Comparison of ENCODE assay signal across 8 cellular contexts in genomic region chr14:68268719-68269118, GRCh38.
DNase-seq lines count a peak whose midpoint lies in the region; ATAC-seq and TF ChIP-seq lines count a peak whose summit lies in the region.

No MANE protein-coding gene starts in this region.

- POLR2A ChIA-PET in activated CD8-positive, alpha-beta T cell treated with anti-CD3 and anti-CD28 coated beads for 36 hours (lab: Charles Lee) = interaction anchor here (1.0 to 1.4 kb wide), 2 partner anchors 13 to 16 kb away, joined by 3 to 4 read pairs; no protein-coding TSS in a partner anchor

- no peak for TF ChIP-seq POLR2A in gastrocnemius medialis (IDR thresholded peaks at IDR 0.05)

- peak overlapping the region; percentile 85 to 95 (median 92) for H3K27ac Mint-ChIP-seq in CD14-positive monocyte
- peak overlapping the region; percentile 74 for H3K27ac Mint-ChIP-seq in activated CD8-positive, alpha-beta T cell treated with anti-CD3 and anti-CD28 coated beads for 36 hours
- H3K27ac Mint-ChIP-seq in natural killer cell treated with Interleukin-12 subunit alpha and Interleukin-12 subunit beta and Interleukin-15 and Interleukin-18, amount 100 ng/mL, for 72 hours = peak overlapping the region; percentile 63 to 88

- in situ Hi-C loops in gastrocnemius medialis (cut with MboI; ENCODE audit: low sequenced_read_pairs in 4 of 4) = no loop called here

- no peaks in the 10 kb centered on the region for H3K9me3 ChIP-seq in gastrocnemius medialis

- peaks cover 0 to 6% (median 0%) of the 10 kb centered on the region in 3 donors for H3K27me3 Mint-ChIP-seq in CD14-positive monocyte (ENCODE audit: low read depth in 3 of 3)
- H3K27me3 Mint-ChIP-seq in activated CD8-positive, alpha-beta T cell treated with anti-CD3 and anti-CD28 coated beads for 36 hours = no peaks in the 10 kb centered on the region
- H3K27me3 Mint-ChIP-seq in natural killer cell treated with Interleukin-12 subunit alpha and Interleukin-12 subunit beta and Interleukin-15 and Interleukin-18, amount 100 ng/mL, for 72 hours = no peaks in the 10 kb centered on the region

- H3K36me3 Mint-ChIP-seq in CD14-positive monocyte = peaks cover 7 to 13% of the 10 kb centered on the region in 2 donors
- no peaks in the 10 kb centered on the region for H3K36me3 Mint-ChIP-seq in activated CD8-positive, alpha-beta T cell treated with anti-CD3 and anti-CD28 coated beads for 36 hours (ENCODE audit: low read depth)
- H3K36me3 Mint-ChIP-seq in natural killer cell treated with Interleukin-12 subunit alpha and Interleukin-12 subunit beta and Interleukin-15 and Interleukin-18, amount 100 ng/mL, for 72 hours = no peaks in the 10 kb centered on the region

- H3K4me1 Mint-ChIP-seq in CD14-positive monocyte = peaks cover 63% of the 10 kb centered on the region
- H3K4me1 Mint-ChIP-seq in activated CD8-positive, alpha-beta T cell treated with anti-CD3 and anti-CD28 coated beads for 36 hours (ENCODE audit: low read depth) = peaks cover 46% of the 10 kb centered on the region
- peaks cover 38 to 41% of the 10 kb centered on the region in 2 donors for H3K4me1 Mint-ChIP-seq in natural killer cell treated with Interleukin-12 subunit alpha and Interleukin-12 subunit beta and Interleukin-15 and Interleukin-18, amount 100 ng/mL, for 72 hours (ENCODE audit: low read depth in 2 of 2)

- H3K9me3 Mint-ChIP-seq in CD14-positive monocyte = peaks cover 0 to 6% (median 0%) of the 10 kb centered on the region in 7 donors
- H3K9me3 Mint-ChIP-seq in activated CD8-positive, alpha-beta T cell treated with anti-CD3 and anti-CD28 coated beads for 36 hours = no peaks in the 10 kb centered on the region
- peaks cover 3% of the 10 kb centered on the region for H3K9me3 Mint-ChIP-seq in natural killer cell treated with Interleukin-12 subunit alpha and Interleukin-12 subunit beta and Interleukin-15 and Interleukin-18, amount 100 ng/mL, for 72 hours

- H3K4me1 ChIP-seq in gastrocnemius medialis = peaks cover 7 to 12% of the 10 kb centered on the region in 2 donors

- TF ChIP-seq CTCF in CD14-positive monocyte (IDR thresholded peaks at IDR 0.05) = no peak
- TF ChIP-seq CTCF in activated CD8-positive, alpha-beta T cell treated with anti-CD3 and anti-CD28 coated beads for 36 hours (IDR thresholded peaks at IDR 0.05) = no peak
- no peak for TF ChIP-seq CTCF in gastrocnemius medialis (IDR thresholded peaks at IDR 0.05 in 4 of 5, conservative IDR thresholded peaks at IDR 0.05 in 1 of 5)

- CTCF ChIA-PET in activated CD8-positive, alpha-beta T cell treated with anti-CD3 and anti-CD28 coated beads for 36 hours (lab: Charles Lee) = no interaction called here

- H3K27me3 ChIP-seq in gastrocnemius medialis = no peaks in the 10 kb centered on the region

- intact Hi-C loops in CD14-positive monocyte (cut with micrococcal nuclease) (loop anchor here in 1 of 2 donors (10.0 kb wide), 1 partner anchor 296 kb away; no protein-coding TSS in a partner anchor), gastrocnemius medialis (cut with DNase I; ENCODE audit: low total_unique reads) (no loop called here)
- intact Hi-C loops in activated CD8-positive, alpha-beta T cell treated with anti-CD3 and anti-CD28 coated beads for 36 hours (cut with micrococcal nuclease) = no loop called here

- ATAC-seq in GM21737 (IDR thresholded peaks at IDR 0.05; ENCODE audit: unreplicated experiment) (peak; percentile 8), gastrocnemius medialis (no peak)
- ATAC-seq in activated CD8-positive, alpha-beta T cell treated with anti-CD3 and anti-CD28 coated beads for 36 hours = peak; percentile 66
- ATAC-seq in natural killer cell treated with Interleukin-12 subunit alpha and Interleukin-12 subunit beta and Interleukin-15 and Interleukin-18, amount 100 ng/mL, for 72 hours = peak in 1 of 2 donors; percentile 56

- H3K4me3 ChIP-seq in gastrocnemius medialis = no peak overlapping the region

- H3K4me3 Mint-ChIP-seq in CD14-positive monocyte = no peak overlapping the region
- no peak overlapping the region for H3K4me3 Mint-ChIP-seq in activated CD8-positive, alpha-beta T cell treated with anti-CD3 and anti-CD28 coated beads for 36 hours
- peak overlapping the region; percentile 60 for H3K4me3 Mint-ChIP-seq in natural killer cell treated with Interleukin-12 subunit alpha and Interleukin-12 subunit beta and Interleukin-15 and Interleukin-18, amount 100 ng/mL, for 72 hours

- no peaks in the 10 kb centered on the region for H3K36me3 ChIP-seq in gastrocnemius medialis

- DNase-seq in CD14-positive monocyte (ENCODE audit: low spot score) (no peak), NCI-H510A treated with DMSO at 0.1 percent for 48 hours (lab: John Stamatoyannopoulos, UW) (no peak), gastrocnemius medialis (no peak), occipital lobe (lab: John Stamatoyannopoulos, UW) (no peak), DMS153 (lab: John Stamatoyannopoulos, UW) (no peak)
- no peak for DNase-seq in activated CD8-positive, alpha-beta T cell treated with anti-CD3 and anti-CD28 coated beads for 36 hours
- DNase-seq in natural killer cell treated with Interleukin-12 subunit alpha and Interleukin-12 subunit beta and Interleukin-15 and Interleukin-18, amount 100 ng/mL, for 72 hours (ENCODE audit: low spot score) = no peak

- no peak overlapping the region for H3K27ac ChIP-seq in gastrocnemius medialis

Comparison
In these comparisons a context has a peak if more than half of its experiments do, and no peak if none do; other contexts are left out.
1. ATAC-seq: peak in GM21737 (single experiment) and activated CD8-positive, alpha-beta T cell treated with anti-CD3 and anti-CD28 coated beads for 36 hours (single experiment); none in gastrocnemius medialis (0 of 2).
2. Peak in every context shown above with its lines, with median percentiles within 50 percentile points of each other: H3K27ac Mint-ChIP-seq.